ENCODE assay signal across 11 cellular contexts in genomic region chr1:53737648-53738204, GRCh38. TPM values are rescaled to one million over a fixed set of nuclear protein-coding genes. Genes with fewer than 3 reads are reported as not detected.
DNase-seq lines count a peak whose midpoint lies in the region; ATAC-seq and TF ChIP-seq lines count a peak whose summit lies in the region.
"Had no signal": no experiment of that assay in that cellular context is flagged by ENCODE, and none has a peak within 500 bp of the region (broad histone marks: within the 10 kb centered on the region; RNA-seq: fewer than 3 reads in every experiment).

No MANE protein-coding gene starts in this region.

- POLR2A ChIA-PET in BJ (lab: Charles Lee) (interaction anchor here (0.5 kb wide), 1 partner anchor 1473 kb away, joined by 3 read pairs; no protein-coding TSS in a partner anchor), PC-9 (lab: Charles Lee; ENCODE audit: unreplicated experiment) (no interaction called here)

- DNase-seq in BJ (ENCODE audit: low read depth) (no peak), MG63 (no peak), fibroblast of the aortic adventitia (ENCODE audit: low read depth) (no peak), neural crest cell (ENCODE audit: low read depth, low spot score) (peak; percentile 10), posterior vena cava (ENCODE audit: low spot score) (no peak), PC-9 (no peak)
- DNase-seq: SJCRH30 had no signal

- peaks cover 1% of the 10 kb centered on the region for H3K36me3 Mint-ChIP-seq in neural crest cell (ENCODE audit: low read depth)

- no peaks in the 10 kb centered on the region for H3K9me2 ChIP-seq in PC-9 (ENCODE audit: insufficient read depth)

- H4K20me1 ChIP-seq in PC-9 (ENCODE audit: insufficient read depth) = no peaks in the 10 kb centered on the region

- TF ChIP-seq CTCF in BJ (IDR thresholded peaks at IDR 0.05; ENCODE audit: insufficient read depth, low read depth, low read length) (no peak), fibroblast of the aortic adventitia (IDR thresholded peaks at IDR 0.05; ENCODE audit: insufficient read depth, low read length) (no peak), neural crest cell (conservative IDR thresholded peaks at IDR 0.05) (no peak), PC-9 (conservative IDR thresholded peaks at IDR 0.05) (no peak)

- CTCF ChIA-PET in BJ (lab: Yijun Ruan, JAX) (interaction anchor here (1.0 to 1.1 kb wide), 2 partner anchors 16 kb away, joined by 3 to 4 read pairs; no protein-coding TSS in a partner anchor), PC-9 (lab: Charles Lee) (no interaction called here)

- ATAC-seq in GM19328 (IDR thresholded peaks at IDR 0.05; ENCODE audit: unreplicated experiment) = no peak
- ATAC-seq in HG02610 (IDR thresholded peaks at IDR 0.05; ENCODE audit: unreplicated experiment) = no peak
- ATAC-seq: left lobe of liver had no signal

- peaks cover 2% of the 10 kb centered on the region for H3K9me3 Mint-ChIP-seq in neural crest cell

- BruUV-seq in PC-9 (replicated peaks; lab: Mats Ljungman, UMichigan) = no TSS peak

- no peaks in the 10 kb centered on the region for H3K4me1 Mint-ChIP-seq in neural crest cell

- H2AFZ ChIP-seq in PC-9 = no peak overlapping the region

- H3K4me3 ChIP-seq in BJ (ENCODE audit: low read depth, low read length) (peak overlapping the region; percentile 76), MG63 (peak overlapping the region; percentile 69), fibroblast of the aortic adventitia (ENCODE audit: low read depth, low read length) (peak overlapping the region; percentile 83), PC-9 (no peak overlapping the region)
- H3K4me3 ChIP-seq: SJCRH30 had no signal

- no peaks in the 10 kb centered on the region for H3K4me1 ChIP-seq in PC-9 (replicated peaks; ENCODE audit: insufficient read depth)

- no peak overlapping the region for H3K27ac ChIP-seq in PC-9
- H3K27ac ChIP-seq: SJCRH30 had no signal

- H3K27me3 ChIP-seq in BJ (ENCODE audit: control insufficient read depth, insufficient read depth, low read length) (no peaks in the 10 kb centered on the region), MG63 (no peaks in the 10 kb centered on the region), PC-9 (ENCODE audit: insufficient read depth, low read depth) (peaks cover 44% of the 10 kb centered on the region)
- H3K27me3 ChIP-seq: SJCRH30 had no signal

- H3K4me2 ChIP-seq in PC-9 = no peak overlapping the region

- H3K27ac Mint-ChIP-seq in neural crest cell (ENCODE audit: unreplicated experiment) = no peak overlapping the region
- H3K27ac Mint-ChIP-seq: activated naive CD4-positive, alpha-beta T cell treated with anti-CD3 and anti-CD28 coated beads, Interleukin-2, amount 50 U/mL, for 72 hours had no signal

- intact Hi-C loops in posterior vena cava (cut with DNase I) = no loop called here
- intact Hi-C loops in PC-9 (cut with micrococcal nuclease; ENCODE audit: unreplicated experiment) = no loop called here

- peaks cover 91% of the 10 kb centered on the region for H3K27me3 Mint-ChIP-seq in neural crest cell (ENCODE audit: low read depth)

- H3F3A ChIP-seq in PC-9 (ENCODE audit: insufficient read depth, low read depth) = no peaks in the 10 kb centered on the region

- peaks cover under 1% of the 10 kb centered on the region; the same call in 1 of the 2 replicates for H3K9me3 ChIP-seq in MG63
- H3K9me3 ChIP-seq in PC-9 (ENCODE audit: insufficient read depth, low read depth) = no peaks in the 10 kb centered on the region
- H3K9me3 ChIP-seq: SJCRH30 had no signal

- no peaks in the 10 kb centered on the region for H3K79me2 ChIP-seq in PC-9 (ENCODE audit: low read depth)

- peak overlapping the region; percentile 58 for H3K4me3 Mint-ChIP-seq in neural crest cell

- H3K36me3 ChIP-seq in BJ (ENCODE audit: control insufficient read depth, insufficient read depth, low read length) = no peaks in the 10 kb centered on the region
- no peaks in the 10 kb centered on the region; the same call in 1 of the 2 replicates for H3K36me3 ChIP-seq in MG63
- no peaks in the 10 kb centered on the region for H3K36me3 ChIP-seq in PC-9 (ENCODE audit: low read depth)
- H3K36me3 ChIP-seq: SJCRH30 had no signal

RNA-seq across cellular contexts. Expression of gene GLIS1, which starts 1.2 kb away (rescaled TPM):
- 0.86 and 1.9 TPM in 2 replicates for polyA plus RNA-seq in BJ (2011; rRNA removed)
- polyA minus RNA-seq in BJ (2011; rRNA and poly(A)+ RNA removed) = 1.5 and 1.8 TPM in 2 replicates
- 1.4 TPM in 1 of 2 replicates, not detected in the other for total RNA-seq in MG63 (2014; rRNA removed; shearing (Covaris generic); ENCODE audit: low replicate concordance)
- total RNA-seq in fibroblast of the aortic adventitia (ENCODE audit: low replicate concordance) (1.6 TPM in 1 of 2 replicates, not detected in the other), neural crest cell (not detected in 2 replicates), posterior vena cava (1 to 10 TPM in 1 of 2 donors, under 1 TPM in 1; 0.74 to 1.7 TPM), PC-9 (2021) (not detected in 2 replicates)
- total RNA-seq: activated naive CD4-positive, alpha-beta T cell treated with anti-CD3 and anti-CD28 coated beads, Interleukin-2, amount 50 U/mL, for 72 hours; left lobe of liver; SJCRH30 had no signal
